In genomic region chr14:39114073-39114838, GRCh38 we compare ENCODE assay signal across 8 cellular contexts. TPM values are rescaled to one million over a fixed set of nuclear protein-coding genes. Genes with fewer than 3 reads are reported as not detected.
DNase-seq lines count a peak whose midpoint lies in the region; ATAC-seq and TF ChIP-seq lines count a peak whose summit lies in the region.

GEMIN2 (plus strand) TSS chr14:39114323; CDS start chr14:39114339, 16 bp downstream.

- peak within 1 kb of the TSS; percentile 85 for H3K4me2 ChIP-seq in SU-DHL-6 (ENCODE audit: low read depth, low read length, poor library complexity, severe bottlenecking)

- POLR2A ChIA-PET in activated naive CD8-positive, alpha-beta T cell treated with anti-CD3 and anti-CD28 coated beads, Interleukin-2, amount 10 ng/mL, durations not matched to agents 7 days and 5 days (lab: Charles Lee) = interaction anchor here (0.6 to 4.9 kb wide), 11 partner anchors 10 to 318 kb away, joined by 3 to 40 read pairs (median 5); partner anchors contain the start of genes FBXO33, PNN, SEC23A and TRAPPC6B

- DNase-seq in NCI-H128 (lab: John Stamatoyannopoulos, UW; ENCODE audit: unreplicated experiment) (peak; percentile 94), Right ventricle myocardium inferior (ENCODE audit: missing footprints) (peak; percentile 98), ovary (peak; percentile 91 to 95 (median 92)), thyroid gland (peak; percentile 94 to 95)
- peak; percentile 92 for DNase-seq in activated naive CD8-positive, alpha-beta T cell treated with anti-CD3 and anti-CD28 coated beads, Interleukin-2, amount 10 ng/mL, durations not matched to agents 7 days and 5 days

- H3K36me3 Mint-ChIP-seq in activated naive CD8-positive, alpha-beta T cell treated with anti-CD3 and anti-CD28 coated beads, Interleukin-2, amount 10 ng/mL, durations not matched to agents 7 days and 5 days = peaks cover 4% of the 10 kb centered on the region

- peaks cover 25% of the 10 kb centered on the region for H3K4me1 Mint-ChIP-seq in activated naive CD8-positive, alpha-beta T cell treated with anti-CD3 and anti-CD28 coated beads, Interleukin-2, amount 10 ng/mL, durations not matched to agents 7 days and 5 days

- intact Hi-C loops in Right ventricle myocardium inferior (cut with DNase I) = loop anchor here (5.0 kb wide), 3 partner anchors 58 to 253 kb away; partner anchors contain the start of gene TRAPPC6B
- intact Hi-C loops in ovary (cut with DNase I) = loop anchor here in 1 of 4 donors (10.0 kb wide), 2 partner anchors 51 to 251 kb away; no protein-coding TSS in a partner anchor
- intact Hi-C loops in thyroid gland (cut with DNase I) = no loop called here

- H4K20me1 ChIP-seq in SU-DHL-6 (ENCODE audit: low read depth, low read length) = no peaks in the 10 kb centered on the region

- H3K79me2 ChIP-seq in SU-DHL-6 (ENCODE audit: insufficient read depth, low read length) = peaks cover 25% of the 10 kb centered on the region

- WGBS in ovary, 3 donors = 0 to 1% (median 1%) methylated on average over 39 to 40 of the region's 40 CpGs
- WGBS in thyroid gland, 2 donors = 1 to 2% methylated on average over 20 to 31 of the region's 40 CpGs

- peak within 1 kb of the TSS; percentile 88 for H3K9ac ChIP-seq in SU-DHL-6 (ENCODE audit: low read length)

- peak within 1 kb of the TSS; percentile 95 for H3K27ac Mint-ChIP-seq in activated naive CD8-positive, alpha-beta T cell treated with anti-CD3 and anti-CD28 coated beads, Interleukin-2, amount 10 ng/mL, durations not matched to agents 7 days and 5 days

- H3K27ac ChIP-seq in SU-DHL-6 (ENCODE audit: low read depth, low read length) = peak within 1 kb of the TSS; percentile 84
- H3K27ac ChIP-seq in ovary = peak within 1 kb of the TSS; percentile 33 to 52
- peak within 1 kb of the TSS in 2 of 3 donors; percentile 69 to 78 for H3K27ac ChIP-seq in thyroid gland

- H3K4me1 ChIP-seq in ovary (ENCODE audit: insufficient read depth) (peaks cover 1% of the 10 kb centered on the region), thyroid gland (peaks cover 6 to 8% of the 10 kb centered on the region in 2 donors)

- TF ChIP-seq POLR2A in GM10847 (IDR thresholded peaks at IDR 0.05; ENCODE audit: extremely low read depth, insufficient read length) (peak; percentile 78), ovary (IDR thresholded peaks at IDR 0.05) (peak; percentile 42), thyroid gland (IDR thresholded peaks at IDR 0.05) (peak in 1 of 2 donors; percentile 70)

- H3K36me3 ChIP-seq in SU-DHL-6 (ENCODE audit: low read length) (peaks cover 5% of the 10 kb centered on the region; the same call in 1 of the 2 replicates), ovary (no peaks in the 10 kb centered on the region), thyroid gland (no peaks in the 10 kb centered on the region)

- peaks cover 39% of the 10 kb centered on the region for H3F3A ChIP-seq in SU-DHL-6 (ENCODE audit: insufficient read depth)

- TF ChIP-seq EP300 in ovary (IDR thresholded peaks at IDR 0.05) = no peak

- H2AFZ ChIP-seq in SU-DHL-6 (ENCODE audit: low read depth, low read length, severe bottlenecking) = peak within 1 kb of the TSS; percentile 76

- no peaks in the 10 kb centered on the region for H3K27me3 Mint-ChIP-seq in activated naive CD8-positive, alpha-beta T cell treated with anti-CD3 and anti-CD28 coated beads, Interleukin-2, amount 10 ng/mL, durations not matched to agents 7 days and 5 days

- H3K9me2 ChIP-seq in SU-DHL-6 (replicated peaks; ENCODE audit: insufficient read depth, low read length) = no peaks in the 10 kb centered on the region

- peak within 1 kb of the TSS; percentile 96 for H3K4me3 Mint-ChIP-seq in activated naive CD8-positive, alpha-beta T cell treated with anti-CD3 and anti-CD28 coated beads, Interleukin-2, amount 10 ng/mL, durations not matched to agents 7 days and 5 days

- H3K27me3 ChIP-seq in SU-DHL-6 (ENCODE audit: low read length) (no peaks in the 10 kb centered on the region), ovary (no peaks in the 10 kb centered on the region), thyroid gland (no peaks in the 10 kb centered on the region)

- no peaks in the 10 kb centered on the region for H3K9me3 Mint-ChIP-seq in activated naive CD8-positive, alpha-beta T cell treated with anti-CD3 and anti-CD28 coated beads, Interleukin-2, amount 10 ng/mL, durations not matched to agents 7 days and 5 days

- H3K4me3 ChIP-seq in SU-DHL-6 (ENCODE audit: insufficient read depth, low read length, poor library complexity, severe bottlenecking) (peak within 1 kb of the TSS; percentile 82), ovary (peak within 1 kb of the TSS; percentile 54), thyroid gland (replicated peaks in 1 of 3) (peak within 1 kb of the TSS; percentile 56 to 71 (median 59))

- H3K9me3 ChIP-seq in SU-DHL-6 (ENCODE audit: insufficient read depth, low read length) = no peaks in the 10 kb centered on the region
- H3K9me3 ChIP-seq in ovary = no peaks in the 10 kb centered on the region
- no peaks in the 10 kb centered on the region for H3K9me3 ChIP-seq in thyroid gland

- TF ChIP-seq CTCF in SU-DHL-6 (IDR thresholded peaks at IDR 0.05; ENCODE audit: insufficient read depth, low read length, poor library complexity, severe bottlenecking) (no peak), ovary (IDR thresholded peaks at IDR 0.05) (no peak), thyroid gland (IDR thresholded peaks at IDR 0.05) (peak in 1 of 6 experiments; percentile 5)

- peak; percentile 93 for ATAC-seq in HG02678 (IDR thresholded peaks at IDR 0.05; ENCODE audit: unreplicated experiment)
- ATAC-seq in activated naive CD8-positive, alpha-beta T cell treated with anti-CD3 and anti-CD28 coated beads, Interleukin-2, amount 10 ng/mL, durations not matched to agents 7 days and 5 days (ENCODE audit: low read depth) = peak; percentile 100
- peak; percentile 100 for ATAC-seq in Right ventricle myocardium inferior

RNA-seq across cellular contexts. Expression of gene GEMIN2, which starts in this region (rescaled TPM):
- 10 to 100 TPM; 23.1 to 24.9 TPM for total RNA-seq in activated naive CD8-positive, alpha-beta T cell treated with anti-CD3 and anti-CD28 coated beads, Interleukin-2, amount 10 ng/mL, durations not matched to agents 7 days and 5 days
- total RNA-seq in Right ventricle myocardium inferior (7.0 TPM), ovary (10 to 100 TPM in 5 of 7 donors, 1 to 10 TPM in 2; 8.8 to 19.8 (median 15.5) TPM), thyroid gland (10 to 100 TPM; 11.3 to 33.7 (median 18.2) TPM)
- 10 to 100 TPM in 1 of 2 donors, 1 to 10 TPM in 1; 8.2 to 13.1 TPM for polyA plus RNA-seq in ovary

Comparison
In these comparisons a context has a peak if more than half of its experiments do, and no peak if none do; other contexts are left out.
1. Peak in every context shown above with its lines: DNase-seq, ATAC-seq, H3K4me3 ChIP-seq and H3K27ac ChIP-seq.